ENCODE assay signal across 1 cellular context in the genomic region with DNA sequence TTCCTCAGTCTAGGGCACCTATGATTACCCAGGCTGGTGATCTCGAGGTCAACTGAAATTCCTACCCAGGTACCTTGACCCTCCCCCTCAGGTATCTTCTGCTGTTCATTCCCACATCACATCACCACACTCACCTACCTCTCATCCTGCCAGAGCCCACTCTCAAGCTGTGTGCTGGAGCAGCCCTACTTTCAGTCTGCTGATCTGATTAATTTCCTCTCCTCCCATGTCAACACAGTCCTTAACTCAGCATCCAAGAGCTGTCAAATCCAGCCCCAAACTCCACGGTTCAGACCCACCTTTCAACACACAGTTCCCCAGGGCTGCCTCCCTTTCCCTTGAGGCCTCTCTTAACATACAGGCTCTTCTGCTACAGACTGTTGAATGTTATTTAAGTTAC.
TF ChIP-seq lines count a peak whose summit lies in the region.

No MANE protein-coding gene starts in this region.

TF ChIP-seq in H1, 55 proteins besides CTCF, POLR2A, EP300 and RAD21 (continued from another document):
- TF ChIP-seq, protein P1, sequence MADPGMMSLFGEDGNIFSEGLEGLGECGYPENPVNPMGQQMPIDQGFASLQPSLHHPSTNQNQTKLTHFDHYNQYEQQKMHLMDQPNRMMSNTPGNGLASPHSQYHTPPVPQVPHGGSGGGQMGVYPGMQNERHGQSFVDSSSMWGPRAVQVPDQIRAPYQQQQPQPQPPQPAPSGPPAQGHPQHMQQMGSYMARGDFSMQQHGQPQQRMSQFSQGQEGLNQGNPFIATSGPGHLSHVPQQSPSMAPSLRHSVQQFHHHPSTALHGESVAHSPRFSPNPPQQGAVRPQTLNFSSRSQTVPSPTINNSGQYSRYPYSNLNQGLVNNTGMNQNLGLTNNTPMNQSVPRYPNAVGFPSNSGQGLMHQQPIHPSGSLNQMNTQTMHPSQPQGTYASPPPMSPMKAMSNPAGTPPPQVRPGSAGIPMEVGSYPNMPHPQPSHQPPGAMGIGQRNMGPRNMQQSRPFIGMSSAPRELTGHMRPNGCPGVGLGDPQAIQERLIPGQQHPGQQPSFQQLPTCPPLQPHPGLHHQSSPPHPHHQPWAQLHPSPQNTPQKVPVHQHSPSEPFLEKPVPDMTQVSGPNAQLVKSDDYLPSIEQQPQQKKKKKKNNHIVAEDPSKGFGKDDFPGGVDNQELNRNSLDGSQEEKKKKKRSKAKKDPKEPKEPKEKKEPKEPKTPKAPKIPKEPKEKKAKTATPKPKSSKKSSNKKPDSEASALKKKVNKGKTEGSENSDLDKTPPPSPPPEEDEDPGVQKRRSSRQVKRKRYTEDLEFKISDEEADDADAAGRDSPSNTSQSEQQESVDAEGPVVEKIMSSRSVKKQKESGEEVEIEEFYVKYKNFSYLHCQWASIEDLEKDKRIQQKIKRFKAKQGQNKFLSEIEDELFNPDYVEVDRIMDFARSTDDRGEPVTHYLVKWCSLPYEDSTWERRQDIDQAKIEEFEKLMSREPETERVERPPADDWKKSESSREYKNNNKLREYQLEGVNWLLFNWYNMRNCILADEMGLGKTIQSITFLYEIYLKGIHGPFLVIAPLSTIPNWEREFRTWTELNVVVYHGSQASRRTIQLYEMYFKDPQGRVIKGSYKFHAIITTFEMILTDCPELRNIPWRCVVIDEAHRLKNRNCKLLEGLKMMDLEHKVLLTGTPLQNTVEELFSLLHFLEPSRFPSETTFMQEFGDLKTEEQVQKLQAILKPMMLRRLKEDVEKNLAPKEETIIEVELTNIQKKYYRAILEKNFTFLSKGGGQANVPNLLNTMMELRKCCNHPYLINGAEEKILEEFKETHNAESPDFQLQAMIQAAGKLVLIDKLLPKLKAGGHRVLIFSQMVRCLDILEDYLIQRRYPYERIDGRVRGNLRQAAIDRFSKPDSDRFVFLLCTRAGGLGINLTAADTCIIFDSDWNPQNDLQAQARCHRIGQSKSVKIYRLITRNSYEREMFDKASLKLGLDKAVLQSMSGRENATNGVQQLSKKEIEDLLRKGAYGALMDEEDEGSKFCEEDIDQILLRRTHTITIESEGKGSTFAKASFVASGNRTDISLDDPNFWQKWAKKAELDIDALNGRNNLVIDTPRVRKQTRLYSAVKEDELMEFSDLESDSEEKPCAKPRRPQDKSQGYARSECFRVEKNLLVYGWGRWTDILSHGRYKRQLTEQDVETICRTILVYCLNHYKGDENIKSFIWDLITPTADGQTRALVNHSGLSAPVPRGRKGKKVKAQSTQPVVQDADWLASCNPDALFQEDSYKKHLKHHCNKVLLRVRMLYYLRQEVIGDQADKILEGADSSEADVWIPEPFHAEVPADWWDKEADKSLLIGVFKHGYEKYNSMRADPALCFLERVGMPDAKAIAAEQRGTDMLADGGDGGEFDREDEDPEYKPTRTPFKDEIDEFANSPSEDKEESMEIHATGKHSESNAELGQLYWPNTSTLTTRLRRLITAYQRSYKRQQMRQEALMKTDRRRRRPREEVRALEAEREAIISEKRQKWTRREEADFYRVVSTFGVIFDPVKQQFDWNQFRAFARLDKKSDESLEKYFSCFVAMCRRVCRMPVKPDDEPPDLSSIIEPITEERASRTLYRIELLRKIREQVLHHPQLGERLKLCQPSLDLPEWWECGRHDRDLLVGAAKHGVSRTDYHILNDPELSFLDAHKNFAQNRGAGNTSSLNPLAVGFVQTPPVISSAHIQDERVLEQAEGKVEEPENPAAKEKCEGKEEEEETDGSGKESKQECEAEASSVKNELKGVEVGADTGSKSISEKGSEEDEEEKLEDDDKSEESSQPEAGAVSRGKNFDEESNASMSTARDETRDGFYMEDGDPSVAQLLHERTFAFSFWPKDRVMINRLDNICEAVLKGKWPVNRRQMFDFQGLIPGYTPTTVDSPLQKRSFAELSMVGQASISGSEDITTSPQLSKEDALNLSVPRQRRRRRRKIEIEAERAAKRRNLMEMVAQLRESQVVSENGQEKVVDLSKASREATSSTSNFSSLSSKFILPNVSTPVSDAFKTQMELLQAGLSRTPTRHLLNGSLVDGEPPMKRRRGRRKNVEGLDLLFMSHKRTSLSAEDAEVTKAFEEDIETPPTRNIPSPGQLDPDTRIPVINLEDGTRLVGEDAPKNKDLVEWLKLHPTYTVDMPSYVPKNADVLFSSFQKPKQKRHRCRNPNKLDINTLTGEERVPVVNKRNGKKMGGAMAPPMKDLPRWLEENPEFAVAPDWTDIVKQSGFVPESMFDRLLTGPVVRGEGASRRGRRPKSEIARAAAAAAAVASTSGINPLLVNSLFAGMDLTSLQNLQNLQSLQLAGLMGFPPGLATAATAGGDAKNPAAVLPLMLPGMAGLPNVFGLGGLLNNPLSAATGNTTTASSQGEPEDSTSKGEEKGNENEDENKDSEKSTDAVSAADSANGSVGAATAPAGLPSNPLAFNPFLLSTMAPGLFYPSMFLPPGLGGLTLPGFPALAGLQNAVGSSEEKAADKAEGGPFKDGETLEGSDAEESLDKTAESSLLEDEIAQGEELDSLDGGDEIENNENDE (IDR thresholded peaks at IDR 0.05; ENCODE audit: insufficient replicate concordance, low read length): no peak
- no peak for TF ChIP-seq BRCA1 (IDR thresholded peaks at IDR 0.05; ENCODE audit: low read depth, low read length)
